In genomic region chr18:10377956-10378355, GRCh38 we compare ENCODE assay signal across 27 cellular contexts.
A peak's percentile ranks its signal among the peaks of the same experiment; 100 is the strongest.
DNase-seq lines count a peak whose midpoint lies in the region; ATAC-seq, FAIRE-seq and TF ChIP-seq lines count a peak whose summit lies in the region.
"Had no signal": no experiment of that assay in that cellular context is flagged by ENCODE, and none has a peak within 500 bp of the region (broad histone marks: within the 10 kb centered on the region; RNA-seq: fewer than 3 reads in every experiment).

No MANE protein-coding gene starts in this region.

- peak overlapping the region; percentile 93 for H3K56ac ChIP-seq in IMR-90 (ENCODE audit: extremely low read depth, insufficient read depth, low read length)

- BruUV-seq in IMR-90 (replicated peaks; lab: Mats Ljungman, UMichigan), result no TSS peak

- H4K91ac ChIP-seq in IMR-90 (ENCODE audit: insufficient read depth, low read depth, low read length), result peak overlapping the region; percentile 99

- H3K9me1 ChIP-seq in IMR-90 (ENCODE audit: insufficient read depth, low read length), result peaks cover 26% of the 10 kb centered on the region

- POLR2A ChIA-PET in IMR-90 (lab: Charles Lee; ENCODE audit: unreplicated experiment), result interaction anchor here (0.6 kb wide), 2 partner anchors 24 to 173 kb away, joined by 3 read pairs; no protein-coding TSS in a partner anchor

- H3K36me3 Mint-ChIP-seq in nephron (ENCODE audit: low read depth), result no peaks in the 10 kb centered on the region
- H3K36me3 Mint-ChIP-seq: activated naive CD4-positive, alpha-beta T cell treated with anti-CD3 and anti-CD28 coated beads, Interleukin-2, amount 50 U/mL, for 24 hours; natural killer cell had no signal

- TF ChIP-seq RAD21 in IMR-90 (IDR thresholded peaks at IDR 0.05; ENCODE audit: low read length), result no peak

- peak overlapping the region; percentile 96 for H3K14ac ChIP-seq in IMR-90 (replicated peaks; ENCODE audit: low read depth, low read length)

- H2BK20ac ChIP-seq in IMR-90 (ENCODE audit: low read depth, low read length), result peak overlapping the region; percentile 100

- H3K9me3 Mint-ChIP-seq in nephron, result no peaks in the 10 kb centered on the region
- H3K9me3 Mint-ChIP-seq: activated naive CD4-positive, alpha-beta T cell treated with anti-CD3 and anti-CD28 coated beads, Interleukin-2, amount 50 U/mL, for 24 hours; activated T-helper 17 cell treated with anti-CD3 and anti-CD28 coated beads, Interleukin-2, amount 50 U/mL, for 72 hours; CD4-positive, alpha-beta T cell; natural killer cell had no signal

- H3K27ac ChIP-seq in IMR-90 (ENCODE audit: insufficient read depth, low read length), result peak overlapping the region; percentile 96
- H3K27ac ChIP-seq: HL-60, thoracic aorta, vagina had no signal

- H3K4me3 Mint-ChIP-seq in nephron, result no peak overlapping the region
- H3K4me3 Mint-ChIP-seq: activated B cell treated with CpG ODN at 0.5 μM for 24 hours; activated naive CD4-positive, alpha-beta T cell treated with anti-CD3 and anti-CD28 coated beads, Interleukin-2, amount 50 U/mL, for 24 hours; activated T-helper 17 cell treated with anti-CD3 and anti-CD28 coated beads, Interleukin-2, amount 50 U/mL, for 72 hours; CD4-positive, alpha-beta T cell; natural killer cell had no signal

- peak; percentile 72 for ATAC-seq in IMR-90 (ENCODE audit: low read depth)
- ATAC-seq in GM21723 (IDR thresholded peaks at IDR 0.05; ENCODE audit: unreplicated experiment), result no peak
- ATAC-seq in GM19463 (IDR thresholded peaks at IDR 0.05; ENCODE audit: unreplicated experiment), result no peak
- ATAC-seq: activated T-helper 17 cell treated with anti-CD3 and anti-CD28 coated beads, Interleukin-2, amount 50 U/mL, for 72 hours; natural killer cell; right cardiac atrium; stimulated activated naive CD8-positive, alpha-beta T cell treated with anti-CD3 and anti-CD28 coated beads, Interleukin-15, Interleukin-2, amounts not matched to agents 100 U/mL and 50 U/mL, for 24 hours had no signal

- H4K5ac ChIP-seq in IMR-90 (ENCODE audit: low read depth, low read length), result peak overlapping the region; percentile 92

- H3K9me3 ChIP-seq in IMR-90 (ENCODE audit: control insufficient read depth, insufficient read depth, low read length), result no peaks in the 10 kb centered on the region
- H3K9me3 ChIP-seq: thoracic aorta, vagina had no signal

- H2AFZ ChIP-seq in IMR-90 (replicated peaks; ENCODE audit: low read length, poor library complexity), result peak overlapping the region; percentile 73

- peak overlapping the region; percentile 61 for H3K9ac ChIP-seq in IMR-90 (ENCODE audit: low read depth, low read length)

- peaks cover 19% of the 10 kb centered on the region for H3K27me3 Mint-ChIP-seq in nephron (ENCODE audit: low read depth)
- H3K27me3 Mint-ChIP-seq: activated naive CD4-positive, alpha-beta T cell treated with anti-CD3 and anti-CD28 coated beads, Interleukin-2, amount 50 U/mL, for 24 hours had no signal

- no peak for FAIRE-seq in D721Med (lab: Jason Lieb, UNC)

- H3K4me2 ChIP-seq in IMR-90 (ENCODE audit: low read depth, low read length), result peak overlapping the region; percentile 81

- peak overlapping the region; percentile 26 to 52 (median 44) for H3K27ac Mint-ChIP-seq in nephron
- H3K27ac Mint-ChIP-seq: activated B cell treated with CpG ODN at 0.5 μM for 24 hours; activated naive CD4-positive, alpha-beta T cell treated with anti-CD3 and anti-CD28 coated beads, Interleukin-2, amount 50 U/mL, for 24 hours; activated T-helper 17 cell treated with anti-CD3 and anti-CD28 coated beads, Interleukin-2, amount 50 U/mL, for 72 hours; CD4-positive, alpha-beta T cell; natural killer cell had no signal

- TF ChIP-seq CTCF in IMR-90 (conservative IDR thresholded peaks at IDR 0.05; ENCODE audit: low read depth, low read length), result no peak
- no peak for TF ChIP-seq CTCF in nephron (IDR thresholded peaks at IDR 0.05; ENCODE audit: unreplicated experiment in 3 of 3)
- TF ChIP-seq CTCF in D721Med (IDR thresholded peaks at IDR 0.05; ENCODE audit: insufficient read depth, missing control alignments), result no peak

- TF ChIP-seq POLR2A in IMR-90 (IDR thresholded peaks at IDR 0.05; ENCODE audit: low read depth, low read length), result no peak

- dilution Hi-C loops in IMR-90 (cut with HindIII; ENCODE audit: low sequenced_read_pairs, unreplicated experiment), result no loop called here

- peak overlapping the region; percentile 62 to 88; a peak in 3 of 4 replicates for H4K8ac ChIP-seq in IMR-90 (ENCODE audit: low read depth in 2 of 2, low read length in 2 of 2)

- H2AK5ac ChIP-seq in IMR-90 (ENCODE audit: low read depth, low read length), result peak overlapping the region; percentile 95

- no peaks in the 10 kb centered on the region for H3K79me1 ChIP-seq in IMR-90 (ENCODE audit: low read depth in 1 of 2, low read length in 2 of 2)

- H2AK9ac ChIP-seq in IMR-90 (replicated peaks; ENCODE audit: low read depth, low read length, poor library complexity), result peak overlapping the region; percentile 86

- peak overlapping the region; percentile 96 for H2BK5ac ChIP-seq in IMR-90 (ENCODE audit: low read depth, low read length, poor library complexity, severe bottlenecking)

- peak overlapping the region; percentile 95 for H3K23ac ChIP-seq in IMR-90 (ENCODE audit: low read depth, low read length)

- peaks cover 43% of the 10 kb centered on the region for H3K4me1 Mint-ChIP-seq in nephron
- H3K4me1 Mint-ChIP-seq: activated B cell treated with CpG ODN at 0.5 μM for 24 hours; activated naive CD4-positive, alpha-beta T cell treated with anti-CD3 and anti-CD28 coated beads, Interleukin-2, amount 50 U/mL, for 24 hours; activated T-helper 17 cell treated with anti-CD3 and anti-CD28 coated beads, Interleukin-2, amount 50 U/mL, for 72 hours; natural killer cell had no signal

- peak overlapping the region; percentile 94 for H3K4ac ChIP-seq in IMR-90 (ENCODE audit: low read depth, low read length)

- peak overlapping the region; percentile 93 for H3K18ac ChIP-seq in IMR-90 (ENCODE audit: low read depth, low read length)

- no peaks in the 10 kb centered on the region for H3K27me3 ChIP-seq in IMR-90 (ENCODE audit: control insufficient read depth, insufficient read depth, low read length)
- H3K27me3 ChIP-seq: vagina had no signal

- no peaks in the 10 kb centered on the region for H3K36me3 ChIP-seq in IMR-90 (ENCODE audit: control insufficient read depth, insufficient read depth, low read length)
- H3K36me3 ChIP-seq: thoracic aorta, vagina had no signal

- peaks cover 24% of the 10 kb centered on the region for H3K4me1 ChIP-seq in IMR-90 (ENCODE audit: control insufficient read depth, insufficient read depth, low read length)

- intact Hi-C loops in IMR-90 (cut with micrococcal nuclease), result loop anchor here (5.0 to 10.0 kb wide), 4 partner anchors 137 to 373 kb away; no protein-coding TSS in a partner anchor

- WGBS in IMR-90 (ENCODE audit: extremely low coverage in 2 of 2, insufficient read length in 1 of 2), 2 experiments, result no CpG with 5 or more reads among the region's 1 CpG

- H2BK15ac ChIP-seq in IMR-90 (ENCODE audit: low read depth, low read length), result peak overlapping the region; percentile 96; the same call in 2 of the 3 replicates

- CTCF ChIA-PET in IMR-90 (lab: Yijun Ruan, JAX), result no interaction called here

- H3K4me3 ChIP-seq in IMR-90 (ENCODE audit: insufficient read depth, low read depth, low read length), result no peak overlapping the region
- H3K4me3 ChIP-seq: thoracic aorta, vagina had no signal

- no peaks in the 10 kb centered on the region for H4K20me1 ChIP-seq in IMR-90 (ENCODE audit: insufficient read depth, low read length)

- H2BK120ac ChIP-seq in IMR-90 (ENCODE audit: low read depth, low read length), result peak overlapping the region; percentile 97

- in situ Hi-C loops in IMR-90 (cut with MboI; ENCODE audit: low sequenced_read_pairs), result no loop called here

- DNase-seq in AG20443 (ENCODE audit: low spot score) (peak; percentile 47), IMR-90 (peak; percentile 88), dedifferentiated amniotic fluid mesenchymal stem cell (ENCODE audit: extremely low spot score) (peak; percentile 33), D721Med (ENCODE audit: insufficient read length, low spot score) (no peak), NOMO-1 treated with dmso at 0.1 percent for 144 hours (lab: John Stamatoyannopoulos, UW; ENCODE audit: unreplicated experiment) (no peak)
- DNase-seq: ACHN; activated B cell treated with CpG ODN at 0.5 μM for 24 hours; activated CD8-positive, alpha-beta memory T cell treated with anti-CD3 and anti-CD28 coated beads, Interleukin-2, amount 50 U/mL, for 4 hours; anterior cingulate cortex; CD4-positive, alpha-beta T cell; GDM1; H7; natural killer cell; NCI-H1105 treated with DMSO at 0.1 percent for 48 hours; NCI-H446; right cardiac atrium; Right ventricle myocardium superior; stimulated activated naive CD8-positive, alpha-beta T cell treated with anti-CD3 and anti-CD28 coated beads, Interleukin-15, Interleukin-2, amounts not matched to agents 100 U/mL and 50 U/mL, for 24 hours; T-helper 9 cell had no signal

TF ChIP-seq in IMR-90, 13 proteins besides CTCF, POLR2A, EP300 and RAD21:
- TF ChIP-seq BHLHE40 (IDR thresholded peaks at IDR 0.05; ENCODE audit: low read depth, low read length), result no peak

Comparison
In these comparisons a context has a peak if more than half of its experiments do, and no peak if none do; other contexts are left out.
1. DNase-seq: peak in AG20443 (single experiment), IMR-90 (single experiment) and dedifferentiated amniotic fluid mesenchymal stem cell (single experiment); none in D721Med (single experiment) and NOMO-1 treated with dmso at 0.1 percent for 144 hours (single experiment).